ENCODE assay signal across 8 cellular contexts in genomic region chr12:53743277-53744129, GRCh38. TPM values are rescaled to one million over a fixed set of nuclear protein-coding genes. Genes with fewer than 3 reads are reported as not detected.
DNase-seq lines count a peak whose midpoint lies in the region; ATAC-seq and TF ChIP-seq lines count a peak whose summit lies in the region.

No MANE protein-coding gene starts in this region.

- intact Hi-C loops in heart left ventricle (cut with DNase I), result loop anchor here in 9 of 10 donors (1.0 to 10.0 kb wide), 6 partner anchors 41 to 209 kb away; no protein-coding TSS in a partner anchor

- no peaks in the 10 kb centered on the region for H3K36me3 ChIP-seq in heart left ventricle

- H3K27ac Mint-ChIP-seq in activated naive CD4-positive, alpha-beta T cell treated with anti-CD3 and anti-CD28 coated beads, Interleukin-2, amount 50 U/mL, for 72 hours, result no peak overlapping the region

- H3K9me3 Mint-ChIP-seq in activated naive CD4-positive, alpha-beta T cell treated with anti-CD3 and anti-CD28 coated beads, Interleukin-2, amount 50 U/mL, for 72 hours, result no peaks in the 10 kb centered on the region

- peak; percentile 64 to 66 for ATAC-seq in activated naive CD4-positive, alpha-beta T cell treated with anti-CD3 and anti-CD28 coated beads, Interleukin-2, amount 50 U/mL, for 72 hours
- ATAC-seq in heart left ventricle (peak in 3 of 4 donors; percentile 41 to 55 (median 48)), HG02870 (IDR thresholded peaks at IDR 0.05; ENCODE audit: unreplicated experiment) (no peak)

- H3K4me1 ChIP-seq in heart left ventricle, result peaks cover 0 to 27% (median 11%) of the 10 kb centered on the region in 12 donors

- TF ChIP-seq CTCF in LNCAP (IDR thresholded peaks at IDR 0.05) (peak; percentile 95), heart left ventricle (IDR thresholded peaks at IDR 0.05) (peak; percentile 79 to 95 (median 93))

- H3K9me3 ChIP-seq in heart left ventricle, result no peaks in the 10 kb centered on the region

- H3K27ac ChIP-seq in heart left ventricle, result no peak overlapping the region

- TF ChIP-seq POLR2A in heart left ventricle (IDR thresholded peaks at IDR 0.05), result no peak

- DNase-seq in DMS79 treated with DMSO at 0.1 percent for 48 hours (lab: John Stamatoyannopoulos, UW) (peak; percentile 20), DMS79 (lab: John Stamatoyannopoulos, UW) (no peak), SK-N-DZ (ENCODE audit: low spot score) (peak; percentile 79), heart left ventricle (peak in 3 of 5 donors; percentile 40 to 49 (median 48)), retina (peak; percentile 90)
- peak in 1 of 2 donors; percentile 71 for DNase-seq in activated naive CD4-positive, alpha-beta T cell treated with anti-CD3 and anti-CD28 coated beads, Interleukin-2, amount 50 U/mL, for 72 hours (ENCODE audit: low spot score in 2 of 2)

- H3K27me3 ChIP-seq in heart left ventricle, result peaks cover 0 to 71% (median 30%) of the 10 kb centered on the region in 9 donors

- H3K36me3 Mint-ChIP-seq in activated naive CD4-positive, alpha-beta T cell treated with anti-CD3 and anti-CD28 coated beads, Interleukin-2, amount 50 U/mL, for 72 hours, result no peaks in the 10 kb centered on the region

- WGBS in heart left ventricle, 4 donors, result 8 to 17% (median 11%) methylated on average over 14 to 15 of the region's 15 CpGs

- peak overlapping the region in 2 of 12 donors; percentile 1 to 15 for H3K4me3 ChIP-seq in heart left ventricle

RNA-seq across cellular contexts. Expression of gene CISTR, which starts 8.3 kb away (rescaled TPM):
- polyA plus RNA-seq in SK-N-DZ (2014; cell fraction: cytosol; rRNA removed), result not detected in 2 replicates
- not detected in 2 replicates for polyA plus RNA-seq in SK-N-DZ (2014; cell fraction: nucleus; rRNA removed)
- not detected for total RNA-seq in activated naive CD4-positive, alpha-beta T cell treated with anti-CD3 and anti-CD28 coated beads, Interleukin-2, amount 50 U/mL, for 72 hours
- 1 to 10 TPM in 7 of 9 donors, under 1 TPM in 1, not detected in 1; 0.68 to 4.4 (median 2.3) TPM for total RNA-seq in heart left ventricle
- polyA plus RNA-seq in heart left ventricle, result 1 to 10 TPM in 1 of 2 donors, under 1 TPM in 1; 0.24 to 2.5 TPM

RNA-seq across cellular contexts. Expression of gene CALCOCO1, which starts 16.3 kb away (rescaled TPM):
- polyA plus RNA-seq in SK-N-DZ (2014; cell fraction: cytosol; rRNA removed), result 51.8 and 62.2 TPM in 2 replicates
- polyA plus RNA-seq in SK-N-DZ (2014; cell fraction: nucleus; rRNA removed), result 236 and 252 TPM in 2 replicates
- total RNA-seq in activated naive CD4-positive, alpha-beta T cell treated with anti-CD3 and anti-CD28 coated beads, Interleukin-2, amount 50 U/mL, for 72 hours, result 10 to 100 TPM; 35.4 to 36.2 TPM
- total RNA-seq in heart left ventricle, result 100 to 1,000 TPM; 183 to 352 (median 205) TPM
- polyA plus RNA-seq in heart left ventricle, result 100 to 1,000 TPM in 1 of 2 donors, 10 to 100 TPM in 1; 86.7 to 178 TPM

Comparison
In these comparisons a context has a peak if more than half of its experiments do, and no peak if none do; other contexts are left out.
1. RNA of gene CALCOCO1, which starts 16.3 kb away (total RNA-seq): 183 to 352 TPM in heart left ventricle; 35.4 to 36.2 TPM in activated naive CD4-positive, alpha-beta T cell treated with anti-CD3 and anti-CD28 coated beads, Interleukin-2, amount 50 U/mL, for 72 hours; every median in the first group is over 4 times any median in the second.